ENCODE assay signal across 7 cellular contexts in genomic region chr3:187130346-187131066, GRCh38. TPM values are rescaled to one million over a fixed set of nuclear protein-coding genes. Genes with fewer than 3 reads are reported as not detected.
DNase-seq lines count a peak whose midpoint lies in the region; ATAC-seq lines count a peak whose summit lies in the region.

No MANE protein-coding gene starts in this region.

- peak; percentile 71 for DNase-seq in activated CD4-positive, alpha-beta memory T cell treated with anti-CD3 and anti-CD28 coated beads for 36 hours
- DNase-seq in fibroblast of peridontal ligament (ENCODE audit: extremely low read depth) (peak; percentile 32), caudate nucleus (lab: John Stamatoyannopoulos, UW) (no peak), AG08395 (ENCODE audit: low spot score) (no peak)
- DNase-seq in stimulated activated CD4-positive, alpha-beta T cell treated with anti-CD3 and anti-CD28 coated beads, Interleukin-2, amount 100 ng/mL, for 4 hours (ENCODE audit: low read depth) = peak; percentile 37

- H3K36me3 Mint-ChIP-seq in activated CD4-positive, alpha-beta memory T cell treated with anti-CD3 and anti-CD28 coated beads for 36 hours = peaks cover 16% of the 10 kb centered on the region

- H3K4me1 Mint-ChIP-seq in activated CD4-positive, alpha-beta memory T cell treated with anti-CD3 and anti-CD28 coated beads for 36 hours (ENCODE audit: low read depth) = peaks cover 34% of the 10 kb centered on the region

- peaks cover 14% of the 10 kb centered on the region for H3K9me3 Mint-ChIP-seq in activated CD4-positive, alpha-beta memory T cell treated with anti-CD3 and anti-CD28 coated beads for 36 hours

- H3K27me3 Mint-ChIP-seq in activated CD4-positive, alpha-beta memory T cell treated with anti-CD3 and anti-CD28 coated beads for 36 hours = no peaks in the 10 kb centered on the region

- peak overlapping the region; percentile 50 for H3K4me3 Mint-ChIP-seq in activated CD4-positive, alpha-beta memory T cell treated with anti-CD3 and anti-CD28 coated beads for 36 hours

- intact Hi-C loops in activated CD4-positive, alpha-beta memory T cell treated with anti-CD3 and anti-CD28 coated beads for 36 hours (cut with micrococcal nuclease) = loop anchor here (1.0 to 2.0 kb wide), 4 partner anchors 9 to 248 kb away; partner anchors contain the start of gene RPL39L

- H3K27ac Mint-ChIP-seq in activated CD4-positive, alpha-beta memory T cell treated with anti-CD3 and anti-CD28 coated beads for 36 hours = peak overlapping the region; percentile 96

- POLR2A ChIA-PET in activated CD4-positive, alpha-beta memory T cell treated with anti-CD3 and anti-CD28 coated beads for 36 hours (lab: Charles Lee) = interaction anchor here (0.5 to 1.1 kb wide), 2 partner anchors 9 to 67 kb away, joined by 3 to 5 read pairs; partner anchors contain the start of genes RPL39L and RTP1

- H3K27ac ChIP-seq in caudate nucleus (ENCODE audit: low read depth, low read length) = no peak overlapping the region

- ATAC-seq in GM19397 (IDR thresholded peaks at IDR 0.05; ENCODE audit: unreplicated experiment) (peak; percentile 84), HG03378 (IDR thresholded peaks at IDR 0.05; ENCODE audit: unreplicated experiment) (peak; percentile 86)

- CTCF ChIA-PET in activated CD4-positive, alpha-beta memory T cell treated with anti-CD3 and anti-CD28 coated beads for 36 hours (lab: Charles Lee) = interaction anchor here (0.7 to 5.4 kb wide), 5 partner anchors 9 to 35 kb away, joined by 3 to 58 read pairs (median 14); partner anchors contain the start of gene RPL39L

RNA-seq across cellular contexts. Expression of gene RPL39L, which starts 8.8 kb away (rescaled TPM):
- total RNA-seq in activated CD4-positive, alpha-beta memory T cell treated with anti-CD3 and anti-CD28 coated beads for 36 hours = 10 to 100 TPM; 22.5 to 25.2 TPM

Comparison
In these comparisons a context has a peak if more than half of its experiments do, and no peak if none do; other contexts are left out.
1. DNase-seq: peak in activated CD4-positive, alpha-beta memory T cell treated with anti-CD3 and anti-CD28 coated beads for 36 hours (single experiment), fibroblast of peridontal ligament (single experiment) and stimulated activated CD4-positive, alpha-beta T cell treated with anti-CD3 and anti-CD28 coated beads, Interleukin-2, amount 100 ng/mL, for 4 hours (single experiment); none in caudate nucleus (0 of 61) and AG08395 (single experiment).